Comparison of ENCODE assay signal across 21 cellular contexts in the genomic region with DNA sequence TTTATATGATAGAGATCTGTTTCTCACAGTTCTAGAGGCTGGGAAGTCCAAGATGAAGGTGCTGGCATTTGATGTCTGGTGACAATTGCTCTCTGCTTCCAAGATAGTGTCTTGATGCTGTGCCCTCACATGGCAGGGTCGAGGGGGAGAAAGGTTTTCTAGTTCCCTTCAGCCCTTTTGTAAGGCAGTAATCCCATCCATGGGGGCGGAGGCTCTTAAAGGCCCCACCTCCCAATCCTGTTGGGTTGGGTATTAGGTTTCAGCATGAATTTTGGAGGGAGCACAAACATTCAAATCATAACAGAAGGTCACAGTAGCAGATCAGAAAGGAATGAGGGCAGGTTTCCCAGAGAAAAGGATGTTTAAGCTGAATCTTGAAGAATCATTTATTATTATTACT.
DNase-seq lines count a peak whose midpoint lies in the region; ATAC-seq, FAIRE-seq and TF ChIP-seq lines count a peak whose summit lies in the region.
"Had no signal": no experiment of that assay in that cellular context is flagged by ENCODE, and none has a peak within 500 bp of the region (broad histone marks: within the 10 kb centered on the region; RNA-seq: fewer than 3 reads in every experiment).

No MANE protein-coding gene starts in this region.

- no peak overlapping the region for H4K5ac ChIP-seq in IMR-90 (ENCODE audit: low read depth, low read length)

- no peak overlapping the region for H3K4me3 Mint-ChIP-seq in neural progenitor cell
- H3K4me3 Mint-ChIP-seq: CD14-positive monocyte; CD4-positive, alpha-beta memory T cell had no signal

- FAIRE-seq in HTR-8/SVneo (lab: Jason Lieb, UNC): no peak
- FAIRE-seq: A549, G401.6, GM12891, GM19239, HepG2 had no signal

- DNase-seq in DMS 273 (lab: John Stamatoyannopoulos, UW; ENCODE audit: unreplicated experiment) (peak; percentile 2), DMS 273 treated with DMSO at 0.1 percent for 48 hours (lab: John Stamatoyannopoulos, UW) (no peak), NCI-H748 (lab: John Stamatoyannopoulos, UW; ENCODE audit: unreplicated experiment) (peak; percentile 12), NCI-H748 treated with DMSO at 0.1 percent for 48 hours (lab: John Stamatoyannopoulos, UW) (no peak), IMR-90 (no peak), neural progenitor cell (ENCODE audit: low spot score) (peak; percentile 3), HTR-8/SVneo (ENCODE audit: insufficient read length, low spot score) (no peak)
- no peak for DNase-seq in activated T-cell treated with anti-CD3 and anti-CD28 coated beads, Interleukin-2, amount 50 U/mL, for 1 hour
- DNase-seq: AML-193; CD4-positive, alpha-beta memory T cell; DMS53; DND-41; EL; HCEC 1CT had no signal

- H3K79me2 ChIP-seq in neural progenitor cell (ENCODE audit: low read depth): no peaks in the 10 kb centered on the region

- H2AFZ ChIP-seq in IMR-90 (replicated peaks; ENCODE audit: low read length, poor library complexity) (peak overlapping the region; percentile 49), neural progenitor cell (replicated peaks) (no peak overlapping the region)

- H4K8ac ChIP-seq in IMR-90 (ENCODE audit: low read depth in 2 of 2, low read length in 2 of 2): no peak overlapping the region

- H3K14ac ChIP-seq in IMR-90 (replicated peaks; ENCODE audit: low read depth, low read length): no peak overlapping the region

- dilution Hi-C loops in IMR-90 (cut with HindIII; ENCODE audit: low sequenced_read_pairs, unreplicated experiment): no loop called here

- no peak overlapping the region for H3K18ac ChIP-seq in IMR-90 (ENCODE audit: low read depth, low read length)

- H3K4me1 Mint-ChIP-seq in neural progenitor cell: no peaks in the 10 kb centered on the region
- H3K4me1 Mint-ChIP-seq: CD14-positive monocyte; CD4-positive, alpha-beta memory T cell had no signal

- H4K91ac ChIP-seq in IMR-90 (ENCODE audit: insufficient read depth, low read depth, low read length): no peak overlapping the region

- no peak overlapping the region for H2BK120ac ChIP-seq in IMR-90 (ENCODE audit: low read depth, low read length)

- H3K9me3 ChIP-seq in IMR-90 (ENCODE audit: control insufficient read depth, insufficient read depth, low read length): no peaks in the 10 kb centered on the region
- H3K9me3 ChIP-seq in neural progenitor cell (ENCODE audit: low read depth): no peaks in the 10 kb centered on the region
- H3K9me3 ChIP-seq: A549 had no signal

- no peak overlapping the region for H3K23ac ChIP-seq in IMR-90 (ENCODE audit: low read depth, low read length)

- peaks cover 4% of the 10 kb centered on the region for H3K9me3 Mint-ChIP-seq in neural progenitor cell

- no peaks in the 10 kb centered on the region for H3K4me1 ChIP-seq in IMR-90 (ENCODE audit: control insufficient read depth, insufficient read depth, low read length)
- no peaks in the 10 kb centered on the region for H3K4me1 ChIP-seq in neural progenitor cell
- H3K4me1 ChIP-seq: A549 had no signal

- H3K4me2 ChIP-seq in IMR-90 (ENCODE audit: low read depth, low read length) (no peak overlapping the region), neural progenitor cell (no peak overlapping the region)
- H3K4me2 ChIP-seq: A549 had no signal

- no peak overlapping the region for H2AK9ac ChIP-seq in IMR-90 (replicated peaks; ENCODE audit: low read depth, low read length, poor library complexity)

- H3K36me3 ChIP-seq in IMR-90 (ENCODE audit: control insufficient read depth, insufficient read depth, low read length) (no peaks in the 10 kb centered on the region), neural progenitor cell (no peaks in the 10 kb centered on the region)

- H3K9me1 ChIP-seq in IMR-90 (ENCODE audit: insufficient read depth, low read length): no peaks in the 10 kb centered on the region

- no peak for TF ChIP-seq POLR2A in IMR-90 (IDR thresholded peaks at IDR 0.05; ENCODE audit: low read depth, low read length)

- H3K27ac ChIP-seq in IMR-90 (ENCODE audit: insufficient read depth, low read length): no peak overlapping the region
- H3K27ac ChIP-seq in neural progenitor cell: no peak overlapping the region
- H3K27ac ChIP-seq: 22Rv1, A549 had no signal

- H3K79me1 ChIP-seq in IMR-90 (ENCODE audit: low read depth in 1 of 2, low read length in 2 of 2): no peaks in the 10 kb centered on the region

- no peak overlapping the region for H2BK5ac ChIP-seq in IMR-90 (ENCODE audit: low read depth, low read length, poor library complexity, severe bottlenecking)

- H3K56ac ChIP-seq in IMR-90 (ENCODE audit: extremely low read depth, insufficient read depth, low read length): no peak overlapping the region

- TF ChIP-seq RAD21 in IMR-90 (IDR thresholded peaks at IDR 0.05; ENCODE audit: low read length): no peak

- no peaks in the 10 kb centered on the region for H3K36me3 Mint-ChIP-seq in neural progenitor cell
- H3K36me3 Mint-ChIP-seq: CD14-positive monocyte; CD4-positive, alpha-beta memory T cell had no signal

- no TSS peak for BruUV-seq in IMR-90 (replicated peaks; lab: Mats Ljungman, UMichigan)

- ATAC-seq in IMR-90 (ENCODE audit: low read depth): no peak
- ATAC-seq: A549, HepG2 had no signal

- H3K9ac ChIP-seq in IMR-90 (ENCODE audit: low read depth, low read length) (no peak overlapping the region), neural progenitor cell (no peak overlapping the region)

- no peak overlapping the region for H2AK5ac ChIP-seq in IMR-90 (ENCODE audit: low read depth, low read length)

- H2BK20ac ChIP-seq in IMR-90 (ENCODE audit: low read depth, low read length): no peak overlapping the region

- H4K20me1 ChIP-seq in IMR-90 (ENCODE audit: insufficient read depth, low read length) (no peaks in the 10 kb centered on the region), neural progenitor cell (ENCODE audit: low read depth) (no peaks in the 10 kb centered on the region)

- CTCF ChIA-PET in IMR-90 (lab: Yijun Ruan, JAX): no interaction called here

- in situ Hi-C loops in IMR-90 (cut with MboI; ENCODE audit: low sequenced_read_pairs): no loop called here

- no peak overlapping the region for H3K27ac Mint-ChIP-seq in neural progenitor cell
- H3K27ac Mint-ChIP-seq: CD14-positive monocyte; CD4-positive, alpha-beta memory T cell had no signal

- H3K27me3 Mint-ChIP-seq in neural progenitor cell (ENCODE audit: insufficient read depth, low read depth): no peaks in the 10 kb centered on the region
- H3K27me3 Mint-ChIP-seq: CD4-positive, alpha-beta memory T cell had no signal

- intact Hi-C loops in IMR-90 (cut with micrococcal nuclease): no loop called here

- no peak overlapping the region for H3K4ac ChIP-seq in IMR-90 (ENCODE audit: low read depth, low read length)

- POLR2A ChIA-PET in IMR-90 (lab: Charles Lee; ENCODE audit: unreplicated experiment): no interaction called here

- no peak overlapping the region for H3K4me3 ChIP-seq in IMR-90 (ENCODE audit: insufficient read depth, low read depth, low read length)
- H3K4me3 ChIP-seq in neural progenitor cell: no peak overlapping the region
- H3K4me3 ChIP-seq: A549 had no signal

- H3F3A ChIP-seq in neural progenitor cell (ENCODE audit: low read depth): no peaks in the 10 kb centered on the region

- TF ChIP-seq CTCF in IMR-90 (conservative IDR thresholded peaks at IDR 0.05; ENCODE audit: low read depth, low read length) (no peak), neural progenitor cell (IDR thresholded peaks at IDR 0.05) (no peak)

- H3K27me3 ChIP-seq in IMR-90 (ENCODE audit: control insufficient read depth, insufficient read depth, low read length): no peaks in the 10 kb centered on the region
- no peaks in the 10 kb centered on the region for H3K27me3 ChIP-seq in neural progenitor cell

- whole genome bisulfite sequencing in IMR-90 (ENCODE audit: extremely low coverage in 2 of 2, insufficient read length in 1 of 2), 2 experiments: no CpG with 5 or more reads among the region's 2 CpGs

- no peak overlapping the region for H2BK15ac ChIP-seq in IMR-90 (ENCODE audit: low read depth, low read length)

TF ChIP-seq in IMR-90, 13 proteins besides CTCF, POLR2A, EP300 and RAD21:
- TF ChIP-seq CEBPB (IDR thresholded peaks at IDR 0.05; ENCODE audit: low read depth, low read length) (no peak), MAFK (IDR thresholded peaks at IDR 0.05; ENCODE audit: low read depth, low read length) (no peak)
- TF ChIP-seq, protein P1, sequence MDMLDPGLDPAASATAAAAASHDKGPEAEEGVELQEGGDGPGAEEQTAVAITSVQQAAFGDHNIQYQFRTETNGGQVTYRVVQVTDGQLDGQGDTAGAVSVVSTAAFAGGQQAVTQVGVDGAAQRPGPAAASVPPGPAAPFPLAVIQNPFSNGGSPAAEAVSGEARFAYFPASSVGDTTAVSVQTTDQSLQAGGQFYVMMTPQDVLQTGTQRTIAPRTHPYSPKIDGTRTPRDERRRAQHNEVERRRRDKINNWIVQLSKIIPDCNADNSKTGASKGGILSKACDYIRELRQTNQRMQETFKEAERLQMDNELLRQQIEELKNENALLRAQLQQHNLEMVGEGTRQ (IDR thresholded peaks at IDR 0.05; ENCODE audit: low read depth, low read length): no peak

Comparison
In these comparisons a context has a peak if more than half of its experiments do, and no peak if none do; other contexts are left out.
1. DNase-seq: peak in DMS 273 (single experiment), NCI-H748 (single experiment) and neural progenitor cell (single experiment); none in DMS 273 treated with DMSO at 0.1 percent for 48 hours (single experiment), NCI-H748 treated with DMSO at 0.1 percent for 48 hours (single experiment), IMR-90 (single experiment), activated T-cell treated with anti-CD3 and anti-CD28 coated beads, Interleukin-2, amount 50 U/mL, for 1 hour (single experiment) and HTR-8/SVneo (single experiment).